Comparison of ENCODE assay signal across 7 cellular contexts in genomic region chr3:16897254-16897926, GRCh38. TPM values are rescaled to one million over a fixed set of nuclear protein-coding genes. Genes with fewer than 3 reads are reported as not detected.
DNase-seq lines count a peak whose midpoint lies in the region; ATAC-seq lines count a peak whose summit lies in the region.

No MANE protein-coding gene starts in this region.

- peak overlapping the region; percentile 37 for H3K4me3 Mint-ChIP-seq in stimulated activated effector memory CD8-positive, alpha-beta T cell treated with anti-CD3 and anti-CD28 coated beads, Interleukin-12 subunit alpha, Interleukin-12 subunit beta, amount 100 ng/mL, for 72 hours

- H3K9me3 Mint-ChIP-seq in stimulated activated effector memory CD8-positive, alpha-beta T cell treated with anti-CD3 and anti-CD28 coated beads, Interleukin-12 subunit alpha, Interleukin-12 subunit beta, amount 100 ng/mL, for 72 hours = no peaks in the 10 kb centered on the region

- no peaks in the 10 kb centered on the region for H3K36me3 Mint-ChIP-seq in stimulated activated effector memory CD8-positive, alpha-beta T cell treated with anti-CD3 and anti-CD28 coated beads, Interleukin-12 subunit alpha, Interleukin-12 subunit beta, amount 100 ng/mL, for 72 hours

- H3K27ac Mint-ChIP-seq in stimulated activated effector memory CD8-positive, alpha-beta T cell treated with anti-CD3 and anti-CD28 coated beads, Interleukin-12 subunit alpha, Interleukin-12 subunit beta, amount 100 ng/mL, for 72 hours = peak overlapping the region; percentile 39

- no peaks in the 10 kb centered on the region for H3K9me3 ChIP-seq in adipocyte (ENCODE audit: control insufficient read depth, low read length)

- DNase-seq in Jurkat, Clone E6-1 (ENCODE audit: low read depth, low spot score) = peak; percentile 60
- DNase-seq in adipocyte (ENCODE audit: low read depth) (no peak), hepatic stellate cell (ENCODE audit: low spot score) (no peak), NCI-H2196 (lab: John Stamatoyannopoulos, UW; ENCODE audit: unreplicated experiment) (no peak)
- DNase-seq in stimulated activated effector memory CD8-positive, alpha-beta T cell treated with anti-CD3 and anti-CD28 coated beads, Interleukin-12 subunit alpha, Interleukin-12 subunit beta, amount 100 ng/mL, for 72 hours (ENCODE audit: low spot score in 2 of 2) = no peak

- H3K9ac ChIP-seq in adipocyte (ENCODE audit: low read length) = no peak overlapping the region

- peak; percentile 79 for ATAC-seq in GM18498 (IDR thresholded peaks at IDR 0.05; ENCODE audit: unreplicated experiment)
- peak; percentile 70 for ATAC-seq in GM21515 (IDR thresholded peaks at IDR 0.05; ENCODE audit: unreplicated experiment)
- peak; percentile 79 for ATAC-seq in stimulated activated effector memory CD8-positive, alpha-beta T cell treated with anti-CD3 and anti-CD28 coated beads, Interleukin-12 subunit alpha, Interleukin-12 subunit beta, amount 100 ng/mL, for 72 hours

- H3K4me1 Mint-ChIP-seq in stimulated activated effector memory CD8-positive, alpha-beta T cell treated with anti-CD3 and anti-CD28 coated beads, Interleukin-12 subunit alpha, Interleukin-12 subunit beta, amount 100 ng/mL, for 72 hours = peaks cover 75% of the 10 kb centered on the region

- no peak overlapping the region for H3K4me3 ChIP-seq in Jurkat, Clone E6-1 (ENCODE audit: low read length)
- peak overlapping the region; percentile 5 for H3K4me3 ChIP-seq in adipocyte (ENCODE audit: low read length)

- H3K4me1 ChIP-seq in adipocyte (ENCODE audit: control insufficient read depth, insufficient read depth, low read length) = peaks cover 14% of the 10 kb centered on the region

- H3K36me3 ChIP-seq in adipocyte (ENCODE audit: control insufficient read depth, insufficient read depth, low read length, severe bottlenecking) = no peaks in the 10 kb centered on the region

- no peaks in the 10 kb centered on the region for H3K27me3 ChIP-seq in adipocyte (replicated peaks; ENCODE audit: control insufficient read depth, insufficient read depth, low read length)

RNA-seq across cellular contexts. Expression of gene PLCL2, which starts 12.6 kb away (rescaled TPM):
- polyA plus RNA-seq in Jurkat, Clone E6-1 (2012; ENCODE audit: insufficient read depth, insufficient read length) = 14.7 TPM
